ENCODE assay signal across 16 cellular contexts in genomic region chr4:86279247-86279960, GRCh38.
DNase-seq lines count a peak whose midpoint lies in the region; ATAC-seq and TF ChIP-seq lines count a peak whose summit lies in the region.
"Had no signal": no experiment of that assay in that cellular context is flagged by ENCODE, and none has a peak within 500 bp of the region (broad histone marks: within the 10 kb centered on the region; RNA-seq: fewer than 3 reads in every experiment).

No MANE protein-coding gene starts in this region.

- H3K9ac ChIP-seq in BLaER1 treated with 17β-estradiol and CSF1 and Interleukin-3, amounts not matched to agents 10 nM and 100 nM, result no peak overlapping the region
- H3K9ac ChIP-seq: SK-N-SH had no signal

- H3K36me3 ChIP-seq in BLaER1 treated with 17β-estradiol and CSF1 and Interleukin-3, amounts not matched to agents 10 nM and 100 nM, result no peaks in the 10 kb centered on the region
- H3K36me3 ChIP-seq in mesodermal cell (ENCODE audit: control insufficient read depth, insufficient read depth, low read length), result no peaks in the 10 kb centered on the region

- no peak for TF ChIP-seq CTCF in GM10266 (IDR thresholded peaks at IDR 0.05; ENCODE audit: control insufficient read depth, insufficient read depth, low read depth, missing control alignments)

- ATAC-seq in GM21367 (IDR thresholded peaks at IDR 0.05; ENCODE audit: unreplicated experiment), result no peak
- ATAC-seq: CD8-positive, alpha-beta T cell; Right ventricle myocardium inferior had no signal

- H3K4me2 ChIP-seq in BLaER1 treated with 17β-estradiol and CSF1 and Interleukin-3, amounts not matched to agents 10 nM and 100 nM, result peak overlapping the region in 10 of 11 experiments; percentile 2 to 64 (median 44); a peak in 16 of 22 replicates
- H3K4me2 ChIP-seq: SK-N-SH had no signal

- no peaks in the 10 kb centered on the region for H3K27me3 ChIP-seq in BLaER1 treated with 17β-estradiol and CSF1 and Interleukin-3, amounts not matched to agents 10 nM and 100 nM

- no peak overlapping the region for H3K27ac ChIP-seq in BLaER1 treated with 17β-estradiol and CSF1 and Interleukin-3, amounts not matched to agents 10 nM and 100 nM
- peak overlapping the region; percentile 11 for H3K27ac ChIP-seq in mesodermal cell (ENCODE audit: low read depth, low read length, severe bottlenecking)

- peak; percentile 70 for DNase-seq in NAMALWA (ENCODE audit: low spot score)
- DNase-seq in astrocyte of the hippocampus (ENCODE audit: low read depth, low spot score), result peak; percentile 43
- DNase-seq in AG08396 (ENCODE audit: low spot score), result no peak
- no peak for DNase-seq in GM10266 (ENCODE audit: extremely low spot score)
- DNase-seq: CD8-positive, alpha-beta T cell; H7; KG1; NCI-H1092 treated with DMSO at 0.1 percent for 48 hours; NCI-H1694; NCI-H2171 treated with DMSO at 0.1 percent for 48 hours; NCI-H524 treated with DMSO at 0.1 percent for 48 hours; SK-N-SH had no signal

- no peaks in the 10 kb centered on the region for H4K20me1 ChIP-seq in BLaER1 treated with 17β-estradiol and CSF1 and Interleukin-3, amounts not matched to agents 10 nM and 100 nM

- H3K9me3 ChIP-seq in BLaER1 treated with 17β-estradiol and CSF1 and Interleukin-3, amounts not matched to agents 10 nM and 100 nM (replicated peaks in 1 of 11), result no peaks in the 10 kb centered on the region
- no peaks in the 10 kb centered on the region for H3K9me3 ChIP-seq in mesodermal cell (ENCODE audit: control insufficient read depth, low read length)
- H3K9me3 ChIP-seq: SK-N-SH had no signal

- WGBS in mesodermal cell (ENCODE audit: insufficient coverage in 2 of 2), 2 experiments, result 63% methylated on average over 3 of the region's 6 CpGs; no CpG with 5 or more reads in 1 of the 2 experiments

- peaks cover 0 to 23% (median 16%) of the 10 kb centered on the region in 10 experiments; a peak in 16 of 20 replicates for H3K4me1 ChIP-seq in BLaER1 treated with 17β-estradiol and CSF1 and Interleukin-3, amounts not matched to agents 10 nM and 100 nM
- H3K4me1 ChIP-seq in mesodermal cell (ENCODE audit: control insufficient read depth, insufficient read depth, low read length, poor library complexity, severe bottlenecking), result no peaks in the 10 kb centered on the region

- H3K4me3 ChIP-seq in BLaER1 treated with 17β-estradiol and CSF1 and Interleukin-3, amounts not matched to agents 10 nM and 100 nM, result no peak overlapping the region
- H3K4me3 ChIP-seq in mesodermal cell (ENCODE audit: extremely low read depth, insufficient read depth, low read length, poor library complexity, severe bottlenecking), result no peak overlapping the region

Comparison
In these comparisons a context has a peak if more than half of its experiments do, and no peak if none do; other contexts are left out.
1. DNase-seq: peak in NAMALWA (single experiment) and astrocyte of the hippocampus (single experiment); none in AG08396 (single experiment) and GM10266 (single experiment).